In genomic region chr22:45602824-45603301, GRCh38 we compare ENCODE assay signal across 9 cellular contexts.
DNase-seq lines count a peak whose midpoint lies in the region; ATAC-seq lines count a peak whose summit lies in the region.
"Had no signal": no experiment of that assay in that cellular context is flagged by ENCODE, and none has a peak within 500 bp of the region (broad histone marks: within the 10 kb centered on the region; RNA-seq: fewer than 3 reads in every experiment).

No MANE protein-coding gene starts in this region.

- H3K27ac ChIP-seq in CD4-positive, alpha-beta memory T cell (ENCODE audit: low read depth, low read length) = no peak overlapping the region

- H3K27me3 ChIP-seq in CD4-positive, alpha-beta memory T cell (ENCODE audit: insufficient read depth, low read length) = no peaks in the 10 kb centered on the region
- H3K27me3 ChIP-seq: pancreas had no signal

- no peaks in the 10 kb centered on the region for H3K36me3 ChIP-seq in CD4-positive, alpha-beta memory T cell (ENCODE audit: insufficient read depth, low read length)
- H3K36me3 ChIP-seq: pancreas had no signal

- no peak overlapping the region for H3K27ac Mint-ChIP-seq in CD4-positive, alpha-beta memory T cell

- in situ Hi-C loops in Caki2 (cut with HindIII; ENCODE audit: low pct_unique_long_range_greater_than_20kb, low sequenced_read_pairs) = no loop called here

- intact Hi-C loops in CD4-positive, alpha-beta memory T cell (cut with micrococcal nuclease) = no loop called here

- H3K4me1 ChIP-seq in CD4-positive, alpha-beta memory T cell (ENCODE audit: insufficient read depth, low read length) = no peaks in the 10 kb centered on the region

- no peaks in the 10 kb centered on the region for H3K9me3 Mint-ChIP-seq in CD4-positive, alpha-beta memory T cell

- CTCF ChIA-PET in CD4-positive, alpha-beta memory T cell (lab: Charles Lee; ENCODE audit: partially characterized antibody) = no interaction called here

- no peak overlapping the region for H3K4me3 ChIP-seq in CD4-positive, alpha-beta memory T cell (ENCODE audit: low read length in 2 of 2)
- H3K4me3 ChIP-seq: pancreas had no signal

- H3K4me3 Mint-ChIP-seq in CD4-positive, alpha-beta memory T cell = no peak overlapping the region

- H3K36me3 Mint-ChIP-seq in CD4-positive, alpha-beta memory T cell = no peaks in the 10 kb centered on the region

- peaks cover 0 to 4% (median 0%) of the 10 kb centered on the region in 4 donors for H3K4me1 Mint-ChIP-seq in CD4-positive, alpha-beta memory T cell

- POLR2A ChIA-PET in CD4-positive, alpha-beta memory T cell (lab: Charles Lee; ENCODE audit: partially characterized antibody) = no interaction called here

- ATAC-seq in HG03139 (IDR thresholded peaks at IDR 0.05; ENCODE audit: unreplicated experiment) = no peak

- peaks cover 8 to 9% of the 10 kb centered on the region in 2 donors for H3K27me3 Mint-ChIP-seq in CD4-positive, alpha-beta memory T cell

- peak; percentile 99 for DNase-seq in Caki2 (ENCODE audit: low read depth)
- peak; percentile 26 for DNase-seq in LHCN-M2 (ENCODE audit: low read depth)
- DNase-seq in T1000 (lab: John Stamatoyannopoulos, UW) = peak; percentile 67
- peak; percentile 81 for DNase-seq in iPS-NIHi7 (ENCODE audit: extremely low spot score)
- DNase-seq in CD4-positive, alpha-beta memory T cell = no peak
- no peak for DNase-seq in COLO668 (lab: John Stamatoyannopoulos, UW; ENCODE audit: unreplicated experiment)
- no peak for DNase-seq in NCI-H2107 (lab: John Stamatoyannopoulos, UW)

- no peaks in the 10 kb centered on the region for H3K9me3 ChIP-seq in CD4-positive, alpha-beta memory T cell (ENCODE audit: control insufficient read depth in 1 of 2, low read length in 2 of 2)
- H3K9me3 ChIP-seq: pancreas had no signal

Comparison
In these comparisons a context has a peak if more than half of its experiments do, and no peak if none do; other contexts are left out.
1. DNase-seq: peak in Caki2 (single experiment), LHCN-M2 (single experiment), T1000 (single experiment) and iPS-NIHi7 (single experiment); none in CD4-positive, alpha-beta memory T cell (0 of 5), COLO668 (single experiment) and NCI-H2107 (single experiment).